ENCODE assay signal across 1 cellular context in genomic region chr20:45337367-45338120, GRCh38.
TF ChIP-seq lines count a peak whose summit lies in the region.

No MANE protein-coding gene starts in this region.

TF ChIP-seq in HepG2, 621 proteins besides CTCF, POLR2A, EP300 and RAD21 (continued from another document and continues in another):
- TF ChIP-seq HNF1A (IDR thresholded peaks at IDR 0.05; ENCODE audit: low read depth) (no peak), HNF1A (CRISPR knock-in tag; IDR thresholded peaks at IDR 0.05; ENCODE audit: borderline replicate concordance) (peak; percentile 2; the same call in 1 of the 2 replicates), ZNF878 (CRISPR knock-in tag; IDR thresholded peaks at IDR 0.05) (no peak; the same call in 1 of the 2 replicates), TEAD3 (CRISPR knock-in tag; optimal IDR thresholded peaks at IDR 0.05; ENCODE audit: borderline replicate concordance) (peak; percentile 68), MED8 (CRISPR knock-in tag; IDR thresholded peaks at IDR 0.05; ENCODE audit: insufficient replicate concordance) (no peak), ATF7 (IDR thresholded peaks at IDR 0.05) (no peak), ATF7 (CRISPR knock-in tag; IDR thresholded peaks at IDR 0.05) (0 out of 2 replicates have a peak, but pooled peaks have one; percentile 30), RBM22 (optimal IDR thresholded peaks at IDR 0.05; ENCODE audit: low read length) (peak; percentile 67), AGO1 (IDR thresholded peaks at IDR 0.05; ENCODE audit: low read depth, low read length, poor library complexity, severe bottlenecking) (no peak), ZNF34 (CRISPR knock-in tag; IDR thresholded peaks at IDR 0.05; ENCODE audit: borderline replicate concordance) (peak; percentile 46; the same call in 1 of the 2 replicates), SKIL (CRISPR knock-in tag; IDR thresholded peaks at IDR 0.05; ENCODE audit: borderline replicate concordance) (no peak), ZFP91 (CRISPR knock-in tag; IDR thresholded peaks at IDR 0.05; ENCODE audit: borderline replicate concordance) (peak; percentile 66; the same call in 1 of the 2 replicates), TBL1XR1 (IDR thresholded peaks at IDR 0.05; ENCODE audit: borderline replicate concordance, low read length, partially characterized antibody) (peak; percentile 17), GRHL1 (CRISPR knock-in tag; conservative IDR thresholded peaks at IDR 0.05) (no peak), ZNF180 (CRISPR knock-in tag; IDR thresholded peaks at IDR 0.05; ENCODE audit: borderline replicate concordance, low read depth) (no peak), ZNF839 (CRISPR knock-in tag; IDR thresholded peaks at IDR 0.05; ENCODE audit: borderline replicate concordance) (no peak; the same call in 1 of the 2 replicates), ZNF230 (CRISPR knock-in tag; IDR thresholded peaks at IDR 0.05) (peak; percentile 25; the same call in 1 of the 2 replicates), ATF3 (CRISPR knock-in tag; IDR thresholded peaks at IDR 0.05) (peak; percentile 88), MED13 (CRISPR knock-in tag; IDR thresholded peaks at IDR 0.05) (no peak), TARDBP (CRISPR knock-in tag; IDR thresholded peaks at IDR 0.05) (peak; percentile 84; the same call in 1 of the 2 replicates), ZNF367 (CRISPR knock-in tag; IDR thresholded peaks at IDR 0.05; ENCODE audit: borderline replicate concordance) (no peak), HIVEP1 (CRISPR knock-in tag; IDR thresholded peaks at IDR 0.05) (peak; percentile 51), ASH2L (IDR thresholded peaks at IDR 0.05; ENCODE audit: insufficient read length, low read depth, low read length) (peak; percentile 60), ZNF530 (CRISPR knock-in tag; IDR thresholded peaks at IDR 0.05; ENCODE audit: low read depth) (no peak), ZNF333 (CRISPR knock-in tag; IDR thresholded peaks at IDR 0.05; ENCODE audit: borderline replicate concordance) (no peak; the same call in 1 of the 2 replicates), LCORL (IDR thresholded peaks at IDR 0.05) (no peak), LCORL (CRISPR knock-in tag; IDR thresholded peaks at IDR 0.05) (0 out of 2 replicates have a peak, but pooled peaks have one; percentile 18), MLXIP (CRISPR knock-in tag; IDR thresholded peaks at IDR 0.05; ENCODE audit: borderline replicate concordance) (no peak), CCAR2 (optimal IDR thresholded peaks at IDR 0.05; ENCODE audit: low read depth, low read length) (no peak), ZNF800 (CRISPR knock-in tag; IDR thresholded peaks at IDR 0.05) (no peak), ZNF720 (CRISPR knock-in tag; IDR thresholded peaks at IDR 0.05) (no peak), HDAC6 (IDR thresholded peaks at IDR 0.05; ENCODE audit: low read depth, low read length) (0 out of 2 replicates have a peak, but pooled peaks have one; percentile 22), MNT (IDR thresholded peaks at IDR 0.05) (no peak), ZNF619 (CRISPR knock-in tag; IDR thresholded peaks at IDR 0.05) (0 out of 2 replicates have a peak, but pooled peaks have one; percentile 19), ARHGAP35 (CRISPR knock-in tag; IDR thresholded peaks at IDR 0.05; ENCODE audit: borderline replicate concordance) (0 out of 2 replicates have a peak, but pooled peaks have one; percentile 59), ZBTB4 (CRISPR knock-in tag; IDR thresholded peaks at IDR 0.05; ENCODE audit: borderline replicate concordance) (no peak), ZNF546 (CRISPR knock-in tag; conservative IDR thresholded peaks at IDR 0.05) (no peak; the same call in 1 of the 2 replicates), NRL (CRISPR knock-in tag; IDR thresholded peaks at IDR 0.05; ENCODE audit: borderline replicate concordance) (peak; percentile 66; the same call in 1 of the 2 replicates), SIN3B (IDR thresholded peaks at IDR 0.05; ENCODE audit: low read length) (0 out of 2 replicates have a peak, but pooled peaks have one; percentile 14), ZNF20 (CRISPR knock-in tag; IDR thresholded peaks at IDR 0.05) (0 out of 2 replicates have a peak, but pooled peaks have one; percentile 29)
